Comparison of ENCODE assay signal across 1 cellular context in genomic region chr1:161539731-161540561, GRCh38.
TF ChIP-seq lines count a peak whose summit lies in the region.

No MANE protein-coding gene starts in this region.

TF ChIP-seq in HEK293, 187 proteins besides CTCF, POLR2A, EP300 and RAD21 (continued from another document):
- peak; percentile 50; the same call in 1 of the 2 replicates for TF ChIP-seq TSHZ1 (tag by site-specific recombination; IDR thresholded peaks at IDR 0.05; ENCODE audit: borderline replicate concordance)
- TF ChIP-seq ZNF423 (tag by site-specific recombination; IDR thresholded peaks at IDR 0.05) = peak; percentile 22; the same call in 1 of the 2 replicates
- peak; percentile 35; the same call in 1 of the 2 replicates for TF ChIP-seq REST (tag by site-specific recombination; IDR thresholded peaks at IDR 0.05)
- peak; percentile 91 for TF ChIP-seq TRIM28 (IDR thresholded peaks at IDR 0.05; ENCODE audit: borderline replicate concordance, low read length)
- peak; percentile 85 for TF ChIP-seq ZNF24 (tag by site-specific recombination; IDR thresholded peaks at IDR 0.05)
- peak; percentile 86 for TF ChIP-seq ZNF394 (tag by site-specific recombination; IDR thresholded peaks at IDR 0.05; ENCODE audit: borderline replicate concordance)
- TF ChIP-seq ZNF280D (tag by site-specific recombination; IDR thresholded peaks at IDR 0.05) = 0 out of 2 replicates have a peak, but pooled peaks have one; percentile 7
- TF ChIP-seq KLF17 (tag by site-specific recombination; IDR thresholded peaks at IDR 0.05) = peak; percentile 69; the same call in 1 of the 2 replicates
- TF ChIP-seq ZSCAN4 (tag by site-specific recombination; IDR thresholded peaks at IDR 0.05) = 0 out of 2 replicates have a peak, but pooled peaks have one; percentile 18
- peak; percentile 88 for TF ChIP-seq KLF8 (tag by site-specific recombination; IDR thresholded peaks at IDR 0.05)
- peak; percentile 61 for TF ChIP-seq GLIS1 (tag by site-specific recombination; IDR thresholded peaks at IDR 0.05)
- TF ChIP-seq PRDM10 (tag by site-specific recombination; IDR thresholded peaks at IDR 0.05) = peak; percentile 72
